ENCODE assay signal across 20 cellular contexts in the genomic region with DNA sequence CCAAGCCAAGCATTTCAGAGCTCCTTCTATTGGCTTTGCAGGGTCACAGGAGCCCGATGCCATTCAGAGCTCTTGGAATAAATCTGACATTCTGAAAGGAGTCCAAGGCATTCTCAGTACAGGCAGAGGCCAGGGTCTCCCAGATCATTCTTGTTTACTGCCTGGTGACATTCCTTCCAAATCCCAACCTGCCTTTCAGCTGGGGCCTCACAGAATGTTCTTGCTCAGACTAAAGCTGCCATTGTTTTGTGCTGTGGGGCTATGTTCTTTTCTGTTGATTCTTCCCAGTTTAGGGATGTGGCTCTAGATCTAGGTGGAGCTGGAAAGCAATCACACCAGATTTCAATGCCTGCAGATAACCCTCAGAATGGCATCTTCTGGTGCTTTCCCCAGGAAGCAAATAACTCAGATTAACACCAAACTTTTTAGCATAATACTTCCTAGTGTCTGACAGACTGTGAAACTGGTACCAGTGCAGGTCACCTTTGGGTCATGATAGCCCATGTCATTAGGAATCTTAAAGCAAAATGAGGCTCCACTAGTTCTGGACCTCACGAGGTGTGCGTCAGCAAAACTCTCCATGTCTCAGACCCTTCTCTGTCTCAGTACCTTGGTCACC.
"Had no signal": no experiment of that assay in that cellular context is flagged by ENCODE, and none has a peak within 500 bp of the region (broad histone marks: within the 10 kb centered on the region; RNA-seq: fewer than 3 reads in every experiment).

No MANE protein-coding gene starts in this region.

- H3K27ac Mint-ChIP-seq: activated CD8-positive, alpha-beta T cell treated with anti-CD3 and anti-CD28 coated beads, Interleukin-2, amount 10 ng/mL, durations not matched to agents 7 days and 5 days; activated naive CD8-positive, alpha-beta T cell treated with anti-CD3 and anti-CD28 coated beads, Interleukin-2, amount 10 ng/mL, durations not matched to agents 7 days and 5 days; activated T-cell treated with anti-CD3 and anti-CD28 coated beads, Interleukin-2, amount 50 U/mL, for 24 hours; activated T-helper 2 cell treated with anti-CD3 and anti-CD28 coated beads, Interferon-gamma antibody, Interleukin-2, Interleukin-4, amounts not matched to agents 10 μg/mL and 5 μg/mL and 100 μg/mL, durations not matched to agents 14 hours and 24 hours and 36 hours; type B pancreatic cell had no signal

- DNase-seq: activated CD4-positive, alpha-beta T cell treated with anti-CD3 and anti-CD28 coated beads for 48 hours; activated CD4-positive, CD25-positive, alpha-beta regulatory T cell; activated CD8-positive, alpha-beta T cell treated with anti-CD3 and anti-CD28 coated beads, Interleukin-2, amount 10 ng/mL, durations not matched to agents 7 days and 5 days; activated naive CD4-positive, alpha-beta T cell treated with Interleukin-2 at 50 U/mL for 16 hours; activated naive CD8-positive, alpha-beta T cell treated with anti-CD3 and anti-CD28 coated beads, Interleukin-2, amount 10 ng/mL, durations not matched to agents 7 days and 5 days; activated T-cell treated with anti-CD3 and anti-CD28 coated beads, Interleukin-2, amount 50 U/mL, for 24 hours; heart left ventricle; left ventricle myocardium superior; mucosa of descending colon; naive B cell; ovary; stimulated activated CD4-positive, alpha-beta T cell treated with anti-CD3 and anti-CD28 coated beads, Interleukin-4, amount 100 ng/mL, for 1 hour; stomach; testis had no signal

- H3K4me1 Mint-ChIP-seq: central memory CD8-positive, alpha-beta T cell had no signal

- H3K27me3 Mint-ChIP-seq: activated naive CD8-positive, alpha-beta T cell treated with anti-CD3 and anti-CD28 coated beads, Interleukin-2, amount 10 ng/mL, durations not matched to agents 7 days and 5 days; activated T-cell treated with anti-CD3 and anti-CD28 coated beads, Interleukin-2, amount 50 U/mL, for 24 hours; central memory CD8-positive, alpha-beta T cell; naive B cell had no signal

- H3K36me3 Mint-ChIP-seq: brain, naive B cell, type B pancreatic cell had no signal

- H3K4me3 Mint-ChIP-seq: activated CD8-positive, alpha-beta T cell treated with anti-CD3 and anti-CD28 coated beads, Interleukin-2, amount 10 ng/mL, durations not matched to agents 7 days and 5 days; activated naive CD8-positive, alpha-beta T cell treated with anti-CD3 and anti-CD28 coated beads, Interleukin-2, amount 10 ng/mL, durations not matched to agents 7 days and 5 days; activated T-cell treated with anti-CD3 and anti-CD28 coated beads, Interleukin-2, amount 50 U/mL, for 24 hours; brain; central memory CD8-positive, alpha-beta T cell; naive B cell; type B pancreatic cell had no signal

- H3K9me3 Mint-ChIP-seq: activated naive CD8-positive, alpha-beta T cell treated with anti-CD3 and anti-CD28 coated beads, Interleukin-2, amount 10 ng/mL, durations not matched to agents 7 days and 5 days; activated T-cell treated with anti-CD3 and anti-CD28 coated beads, Interleukin-2, amount 50 U/mL, for 24 hours; activated T-helper 2 cell treated with anti-CD3 and anti-CD28 coated beads, Interferon-gamma antibody, Interleukin-2, Interleukin-4, amounts not matched to agents 10 μg/mL and 5 μg/mL and 100 μg/mL, durations not matched to agents 14 hours and 24 hours and 36 hours; brain; central memory CD8-positive, alpha-beta T cell; naive B cell; type B pancreatic cell had no signal

- H3K9me3 ChIP-seq: gastroesophageal sphincter, heart left ventricle, mucosa of descending colon, ovary, stomach, testis had no signal

- ATAC-seq: activated CD8-positive, alpha-beta T cell treated with anti-CD3 and anti-CD28 coated beads, Interleukin-2, amount 10 ng/mL, durations not matched to agents 7 days and 5 days; gastroesophageal sphincter; heart left ventricle; left ventricle myocardium superior; mucosa of descending colon; sciatic nerve had no signal
